14 cellular contexts compared by ENCODE assay signal in the genomic region with DNA sequence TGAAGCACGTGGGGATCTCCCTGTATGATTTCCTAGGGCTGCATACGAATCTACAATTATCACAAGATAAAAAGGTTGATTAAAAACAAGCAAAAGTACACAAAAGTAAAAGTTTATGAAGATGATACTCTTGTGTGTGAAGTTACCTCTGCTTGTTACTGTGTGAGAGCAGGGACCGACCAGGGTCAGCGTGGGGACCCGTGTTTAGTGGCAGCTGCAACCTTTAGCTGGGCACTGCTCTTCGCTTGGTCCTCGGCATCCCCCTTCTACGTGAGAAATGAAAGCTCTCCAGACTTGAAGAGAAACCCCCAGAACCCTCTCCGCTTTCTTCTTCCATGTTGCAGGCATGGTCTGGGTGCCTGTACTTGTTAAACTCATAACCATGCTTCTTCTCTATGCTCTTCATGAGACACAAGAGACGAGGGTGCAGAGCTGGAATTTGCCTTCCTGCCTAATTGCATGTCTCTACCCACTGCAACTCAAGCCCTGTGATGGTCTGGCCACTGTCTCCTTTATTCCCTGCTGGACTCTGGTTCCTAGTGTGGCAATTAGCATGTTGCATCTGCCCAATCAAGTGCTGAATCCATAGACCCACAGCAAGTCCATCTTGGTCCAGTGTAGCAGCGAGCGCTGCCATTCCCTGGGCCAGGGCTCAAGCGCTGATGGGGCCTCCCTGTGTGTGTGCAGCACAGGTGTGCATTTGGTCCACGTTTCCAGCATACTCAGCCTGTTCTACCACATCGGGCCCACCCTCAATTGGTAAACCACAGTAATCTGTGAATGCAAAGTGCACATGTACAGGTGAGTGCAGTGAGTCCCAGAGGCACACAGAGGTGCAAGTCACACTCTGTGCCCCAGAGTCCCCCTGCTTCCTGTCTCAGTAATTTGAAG.
"Had no signal": no experiment of that assay in that cellular context is flagged by ENCODE, and none has a peak within 500 bp of the region (broad histone marks: within the 10 kb centered on the region; RNA-seq: fewer than 3 reads in every experiment).

No MANE protein-coding gene starts in this region.

- H3K9me3 ChIP-seq: mucosa of descending colon had no signal

- H3K4me3 ChIP-seq: mucosa of descending colon, psoas muscle, sigmoid colon had no signal

- H3K27me3 ChIP-seq: sigmoid colon had no signal

- H3K36me3 ChIP-seq: sigmoid colon had no signal

- H3K4me1 ChIP-seq: psoas muscle had no signal

- DNase-seq: activated CD4-positive, alpha-beta T cell treated with anti-CD3 and anti-CD28 coated beads, Interleukin-2, amount 50 U/mL, for 1 hour; activated CD4-positive, CD25-positive, alpha-beta regulatory T cell; activated naive CD4-positive, alpha-beta T cell treated with Interleukin-2 at 50 U/mL for 16 hours; central memory CD4-positive, alpha-beta T cell; cortex of kidney; effector memory CD4-positive, alpha-beta T cell; hypothalamus; kidney glomerular epithelial cell; mucosa of descending colon; natural killer cell; psoas muscle; sigmoid colon; stimulated activated CD4-positive, alpha-beta T cell treated with anti-CD3 and anti-CD28 coated beads, Interleukin-2, amount 100 ng/mL, for 48 hours had no signal

- ATAC-seq: mucosa of descending colon, natural killer cell, psoas muscle had no signal

- H3K27ac ChIP-seq: epithelial cell of prostate, psoas muscle, sigmoid colon had no signal
